ENCODE assay signal across 8 cellular contexts in the genomic region with DNA sequence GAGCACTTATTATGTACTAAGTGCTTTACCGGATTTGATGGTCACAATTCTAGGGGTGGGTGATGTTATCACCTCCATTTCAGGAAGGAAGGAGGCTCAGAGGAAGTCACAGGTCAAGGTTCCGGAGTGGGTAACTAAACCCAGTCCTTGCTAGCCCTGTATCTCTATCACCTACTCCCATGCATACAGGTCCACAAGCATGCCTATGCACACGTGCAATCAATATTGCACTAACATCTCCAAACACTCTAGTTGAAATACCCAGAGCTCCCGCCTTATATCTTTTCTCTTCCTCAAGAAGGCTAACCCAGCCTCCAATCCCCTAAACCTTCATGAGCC.
A peak's percentile ranks its signal among the peaks of the same experiment; 100 is the strongest.
DNase-seq lines count a peak whose midpoint lies in the region; ATAC-seq, FAIRE-seq and TF ChIP-seq lines count a peak whose summit lies in the region.

No MANE protein-coding gene starts in this region.

- TF ChIP-seq CTCF in GM12865 (IDR thresholded peaks at IDR 0.05; ENCODE audit: insufficient read depth, low read depth, low read length, missing control alignments): no peak
- TF ChIP-seq CTCF in nephron (IDR thresholded peaks at IDR 0.05; ENCODE audit: unreplicated experiment in 3 of 3): no peak

- H3K4me1 ChIP-seq in NT2/D1 (ENCODE audit: insufficient read depth, insufficient read length): peaks cover 2% of the 10 kb centered on the region
- peaks cover 28 to 41% of the 10 kb centered on the region in 2 donors for H3K4me1 ChIP-seq in duodenal mucosa (ENCODE audit: control insufficient read depth in 1 of 2, insufficient read depth in 2 of 2, low read length in 2 of 2)

- peak overlapping the region; percentile 91 to 95 (median 94) for H3K27ac Mint-ChIP-seq in nephron

- H3K9ac ChIP-seq in NT2/D1 (ENCODE audit: insufficient read length, low read depth): peak overlapping the region; percentile 57
- H3K9ac ChIP-seq in duodenal mucosa (ENCODE audit: low read depth in 1 of 2, low read length in 2 of 2): peak overlapping the region; percentile 67

- H3K27ac ChIP-seq in duodenal mucosa (ENCODE audit: low read depth, low read length): peak overlapping the region; percentile 71

- peaks cover 8% of the 10 kb centered on the region for H3K27me3 Mint-ChIP-seq in nephron (ENCODE audit: low read depth)

- H3K4me3 ChIP-seq in GM12865 (ENCODE audit: low read depth, low read length): peak overlapping the region; percentile 56
- peak overlapping the region; percentile 53 for H3K4me3 ChIP-seq in NT2/D1 (ENCODE audit: insufficient read length, low read depth)
- peak overlapping the region; percentile 59 to 66 for H3K4me3 ChIP-seq in duodenal mucosa (ENCODE audit: low read depth in 1 of 2, low read length in 2 of 2)

- peaks cover 11% of the 10 kb centered on the region for H3K27me3 ChIP-seq in NT2/D1 (ENCODE audit: insufficient read depth, insufficient read length)
- H3K27me3 ChIP-seq in duodenal mucosa (ENCODE audit: control insufficient read depth in 1 of 2, insufficient read depth in 2 of 2, low read length in 2 of 2): no peaks in the 10 kb centered on the region

- no peaks in the 10 kb centered on the region for H3K9me3 ChIP-seq in NT2/D1 (ENCODE audit: insufficient read depth, low read length)
- no peaks in the 10 kb centered on the region for H3K9me3 ChIP-seq in duodenal mucosa (ENCODE audit: control insufficient read depth in 1 of 2, low read length in 2 of 2)

- DNase-seq in GM12865 (ENCODE audit: low read depth) (peak; percentile 70), NT2/D1 (ENCODE audit: low read depth, low spot score) (no peak), urothelium cell line (ENCODE audit: low spot score) (no peak), cortex of kidney (lab: John Stamatoyannopoulos, UW) (no peak)

- FAIRE-seq in urothelium cell line (lab: Jason Lieb, UNC): no peak

- ATAC-seq in HG02852 (IDR thresholded peaks at IDR 0.05; ENCODE audit: unreplicated experiment): no peak
- ATAC-seq in GM18868 (IDR thresholded peaks at IDR 0.05; ENCODE audit: unreplicated experiment): no peak

- H3K36me3 ChIP-seq in NT2/D1 (ENCODE audit: insufficient read depth, insufficient read length, low read length): no peaks in the 10 kb centered on the region
- H3K36me3 ChIP-seq in duodenal mucosa (ENCODE audit: control insufficient read depth in 1 of 2, insufficient read depth in 2 of 2, low read length in 2 of 2): no peaks in the 10 kb centered on the region

- H3K36me3 Mint-ChIP-seq in nephron (ENCODE audit: low read depth): no peaks in the 10 kb centered on the region

- H3K4me3 Mint-ChIP-seq in nephron: peak overlapping the region; percentile 93 to 97 (median 94)

- H3K9me3 Mint-ChIP-seq in nephron: no peaks in the 10 kb centered on the region

- H3K4me1 Mint-ChIP-seq in nephron: peaks cover 38% of the 10 kb centered on the region
